ENCODE assay signal across 8 cellular contexts in genomic region chr14:38589747-38590350, GRCh38.
"Had no signal": no experiment of that assay in that cellular context is flagged by ENCODE, and none has a peak within 500 bp of the region (broad histone marks: within the 10 kb centered on the region; RNA-seq: fewer than 3 reads in every experiment).

No MANE protein-coding gene starts in this region.

- H3K4me1 Mint-ChIP-seq: GM23338 had no signal

- H2AFZ ChIP-seq: GM23338 had no signal

- H3K4me3 Mint-ChIP-seq: GM23338, H9 had no signal

- H3K4me3 ChIP-seq: GM23338, K562 had no signal

- DNase-seq: H9, HCEC 1CT, IMR-90 had no signal

- H3K27ac ChIP-seq: HL-60 had no signal

- ATAC-seq: GM23338, K562 had no signal

- FAIRE-seq: H1, H54, K562 had no signal

- H3K27ac Mint-ChIP-seq: GM23338, H9 had no signal

- H3K4me2 ChIP-seq: GM23338 had no signal
